In the genomic region with DNA sequence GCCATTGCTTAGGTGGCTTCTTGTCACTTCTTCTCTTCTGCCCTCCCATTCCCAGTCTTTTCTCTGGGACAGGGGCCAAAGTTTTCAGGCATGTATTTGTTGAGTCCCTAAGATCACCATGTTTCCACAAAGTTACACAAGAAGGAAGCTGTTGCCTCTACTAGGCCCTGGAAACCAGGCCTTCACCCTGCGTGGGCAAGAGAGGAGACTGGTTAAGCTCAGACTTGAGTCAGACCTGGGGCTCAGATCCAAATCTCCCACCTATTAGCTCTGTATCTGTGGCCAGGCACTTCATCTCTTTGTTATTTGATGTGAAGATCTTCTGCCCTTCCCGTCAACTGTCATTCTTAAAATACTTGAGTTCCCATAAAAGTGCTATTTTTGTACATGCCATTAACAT, we compare ENCODE assay signal across 18 cellular contexts.
DNase-seq lines count a peak whose midpoint lies in the region; ATAC-seq, FAIRE-seq and TF ChIP-seq lines count a peak whose summit lies in the region.
"Had no signal": no experiment of that assay in that cellular context is flagged by ENCODE, and none has a peak within 500 bp of the region (broad histone marks: within the 10 kb centered on the region; RNA-seq: fewer than 3 reads in every experiment).

No MANE protein-coding gene starts in this region.

- ATAC-seq in gastrocnemius medialis (no peak), GM18520 (IDR thresholded peaks at IDR 0.05; ENCODE audit: unreplicated experiment) (no peak)
- ATAC-seq: activated CD4-positive, alpha-beta T cell treated with anti-CD3 and anti-CD28 coated beads for 36 hours; left colon; naive thymus-derived CD8-positive, alpha-beta T cell had no signal

- H3K4me3 ChIP-seq in AG04449 (ENCODE audit: low read depth, low read length) (no peak overlapping the region), dorsolateral prefrontal cortex (no peak overlapping the region), gastrocnemius medialis (no peak overlapping the region), OCI-LY7 (ENCODE audit: low read depth, low read length, poor library complexity, severe bottlenecking) (no peak overlapping the region)

- no peak overlapping the region for H2AFZ ChIP-seq in OCI-LY7 (ENCODE audit: low read length)

- CTCF ChIA-PET in AG04449 (lab: Yijun Ruan, JAX), result interaction anchor here (0.8 to 2.0 kb wide), 3 partner anchors 9 to 320 kb away, joined by 3 to 6 read pairs (median 3); no protein-coding TSS in a partner anchor
- CTCF ChIA-PET in OCI-LY7 (lab: Charles Lee; ENCODE audit: unreplicated experiment), result no interaction called here

- H4K20me1 ChIP-seq in OCI-LY7 (ENCODE audit: insufficient read depth, low read length), result no peaks in the 10 kb centered on the region

- DNase-seq in AG04449 (ENCODE audit: low read depth, low spot score), result peak; percentile 86
- DNase-seq in M059J (ENCODE audit: low read depth), result peak; percentile 85
- DNase-seq in dorsolateral prefrontal cortex, result no peak
- DNase-seq in gastrocnemius medialis, result no peak
- DNase-seq in GM13976 (ENCODE audit: low spot score), result no peak
- DNase-seq in RCC 7860 (ENCODE audit: low spot score), result no peak
- no peak for DNase-seq in OCI-LY7 (ENCODE audit: low spot score)
- DNase-seq: activated CD4-positive, alpha-beta T cell treated with anti-CD3 and anti-CD28 coated beads for 36 hours; activated T-cell treated with anti-CD3 and anti-CD28 coated beads, Interleukin-2, amount 50 U/mL, for 24 hours; amygdala; DND-41; effector CD4-positive, alpha-beta T cell; glutamatergic neuron; H7; left colon; MV-4-11; naive thymus-derived CD8-positive, alpha-beta T cell had no signal

- H3K27ac ChIP-seq in dorsolateral prefrontal cortex (peak overlapping the region in 35 of 59 donors; percentile 1 to 90 (median 46)), gastrocnemius medialis (peak overlapping the region; percentile 21 to 72 (median 56)), OCI-LY7 (ENCODE audit: low read depth, low read length, poor library complexity, severe bottlenecking) (no peak overlapping the region)

- H3K4me1 ChIP-seq in gastrocnemius medialis (peaks cover 45 to 49% of the 10 kb centered on the region in 2 donors), OCI-LY7 (ENCODE audit: insufficient read depth, low read length, poor library complexity, severe bottlenecking) (no peaks in the 10 kb centered on the region)

- H3K9me3 ChIP-seq in gastrocnemius medialis (no peaks in the 10 kb centered on the region), OCI-LY7 (ENCODE audit: low read length) (no peaks in the 10 kb centered on the region)

- in situ Hi-C loops in gastrocnemius medialis (cut with MboI; ENCODE audit: low sequenced_read_pairs in 4 of 4), result no loop called here
- in situ Hi-C loops in GM13976 (cut with MboI; ENCODE audit: low sequenced_read_pairs, unreplicated experiment), result no loop called here

- TF ChIP-seq CTCF in AG04449 (IDR thresholded peaks at IDR 0.05; ENCODE audit: insufficient read depth, low read length, missing control alignments) (no peak), dorsolateral prefrontal cortex (IDR thresholded peaks at IDR 0.05 in 54 of 56, conservative IDR thresholded peaks at IDR 0.05 in 2 of 56; ENCODE audit: low read depth in 1 of 56, partially characterized antibody in 56 of 56) (no peak), gastrocnemius medialis (IDR thresholded peaks at IDR 0.05 in 4 of 5, conservative IDR thresholded peaks at IDR 0.05 in 1 of 5) (no peak), GM13976 (IDR thresholded peaks at IDR 0.05; ENCODE audit: borderline replicate concordance, control extremely low read depth, extremely low read depth, insufficient read depth, missing control alignments) (no peak), OCI-LY7 (conservative IDR thresholded peaks at IDR 0.05; ENCODE audit: low read length) (no peak)

- no peak for TF ChIP-seq POLR2A in gastrocnemius medialis (IDR thresholded peaks at IDR 0.05)

- H3K9me2 ChIP-seq in OCI-LY7 (ENCODE audit: insufficient read depth, low read length), result no peaks in the 10 kb centered on the region

- no peaks in the 10 kb centered on the region for H3K79me2 ChIP-seq in OCI-LY7 (ENCODE audit: insufficient read depth, low read depth, low read length)

- no peak for FAIRE-seq in RCC 7860 (lab: Jason Lieb, UNC)

- no TSS peak for BruUV-seq in OCI-LY7 (replicated peaks; lab: Mats Ljungman, UMichigan)

- H3K4me2 ChIP-seq in OCI-LY7 (ENCODE audit: low read length), result no peak overlapping the region

- H3K36me3 ChIP-seq in gastrocnemius medialis, result no peaks in the 10 kb centered on the region
- H3K36me3 ChIP-seq in OCI-LY7 (ENCODE audit: insufficient read depth, low read length), result no peaks in the 10 kb centered on the region

- POLR2A ChIA-PET in AG04449 (lab: Yijun Ruan, JAX) (interaction anchor here (1.1 to 1.3 kb wide), 2 partner anchors 12 to 33 kb away, joined by 6 read pairs; no protein-coding TSS in a partner anchor), OCI-LY7 (lab: Charles Lee) (interaction anchor here (1.0 to 1.1 kb wide), 2 partner anchors 27 to 28 kb away, joined by 3 read pairs; no protein-coding TSS in a partner anchor)

- intact Hi-C loops in dorsolateral prefrontal cortex (cut with DNase I) (no loop called here), gastrocnemius medialis (cut with DNase I; ENCODE audit: low total_unique reads) (no loop called here), OCI-LY7 (cut with micrococcal nuclease; ENCODE audit: unreplicated experiment) (no loop called here)

- no peaks in the 10 kb centered on the region for H3K27me3 ChIP-seq in dorsolateral prefrontal cortex
- H3K27me3 ChIP-seq in gastrocnemius medialis, result no peaks in the 10 kb centered on the region

Comparison
In these comparisons a context has a peak if more than half of its experiments do, and no peak if none do; other contexts are left out.
1. DNase-seq: peak in AG04449 (single experiment) and M059J (single experiment); none in dorsolateral prefrontal cortex (0 of 10), gastrocnemius medialis (0 of 2), GM13976 (single experiment), RCC 7860 (single experiment) and OCI-LY7 (single experiment).